Comparison of ENCODE assay signal across 18 cellular contexts in the genomic region with DNA sequence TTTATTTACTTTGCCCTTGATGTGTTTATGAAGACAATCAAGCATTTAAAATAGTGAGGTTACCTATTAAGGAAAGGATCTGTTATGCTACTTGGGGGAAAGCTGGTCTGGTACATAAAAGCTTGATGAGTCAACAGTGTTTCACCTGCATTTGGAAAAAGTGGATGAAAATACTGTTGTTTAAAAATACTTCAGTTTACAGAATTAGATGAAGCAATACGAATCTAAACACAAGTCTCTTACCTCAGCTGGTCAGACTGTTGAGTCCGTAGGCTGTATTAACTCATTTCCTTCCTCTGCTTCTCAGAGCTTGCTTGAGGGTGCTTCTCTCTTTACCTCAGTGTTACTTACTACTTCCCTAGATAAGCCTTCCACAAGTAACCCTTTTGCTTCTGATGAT. TPM values are rescaled to one million over a fixed set of nuclear protein-coding genes. Genes with fewer than 3 reads are reported as not detected.
DNase-seq lines count a peak whose midpoint lies in the region; ATAC-seq, FAIRE-seq and TF ChIP-seq lines count a peak whose summit lies in the region.
"Had no signal": no experiment of that assay in that cellular context is flagged by ENCODE, and none has a peak within 500 bp of the region (broad histone marks: within the 10 kb centered on the region; RNA-seq: fewer than 3 reads in every experiment).

No MANE protein-coding gene starts in this region.

- peak overlapping the region in 3 of 9 donors; percentile 18 to 37 (median 36) for H3K27ac Mint-ChIP-seq in naive thymus-derived CD4-positive, alpha-beta T cell
- H3K27ac Mint-ChIP-seq: activated CD8-positive, alpha-beta T cell treated with anti-CD3 and anti-CD28 coated beads for 36 hours; activated naive CD8-positive, alpha-beta T cell treated with anti-CD3 and anti-CD28 coated beads, Interleukin-2, amount 10 ng/mL, durations not matched to agents 7 days and 5 days had no signal

- no peak for TF ChIP-seq CTCF in bronchial epithelial cell (IDR thresholded peaks at IDR 0.05; ENCODE audit: insufficient read depth, low read length, severe bottlenecking)

- H3K9me2 ChIP-seq in GM23248 (ENCODE audit: insufficient read depth): no peaks in the 10 kb centered on the region

- in situ Hi-C loops in GM23248 (cut with MboI): no loop called here

- H3K9me3 ChIP-seq in GM23248 (ENCODE audit: low read depth): no peaks in the 10 kb centered on the region
- no peaks in the 10 kb centered on the region for H3K9me3 ChIP-seq in naive thymus-derived CD4-positive, alpha-beta T cell (ENCODE audit: control insufficient read depth in 2 of 3, low read length in 3 of 3)

- intact Hi-C loops in naive thymus-derived CD4-positive, alpha-beta T cell (cut with micrococcal nuclease): no loop called here

- peaks cover 18% of the 10 kb centered on the region for H3K4me1 ChIP-seq in GM23248 (ENCODE audit: insufficient read depth)
- H3K4me1 ChIP-seq in naive thymus-derived CD4-positive, alpha-beta T cell (ENCODE audit: control insufficient read depth in 2 of 2, insufficient read depth in 2 of 2, low read length in 2 of 2): no peaks in the 10 kb centered on the region

- DNase-seq in GM23248: peak; percentile 50
- DNase-seq in NCI-H2029 (lab: John Stamatoyannopoulos, UW): peak; percentile 54
- peak; percentile 84 for DNase-seq in bronchial epithelial cell (ENCODE audit: low read depth)
- DNase-seq in naive thymus-derived CD4-positive, alpha-beta T cell: no peak
- DNase-seq in NCI-H2171 treated with DMSO at 0.1 percent for 48 hours (lab: John Stamatoyannopoulos, UW): no peak
- DNase-seq: activated CD8-positive, alpha-beta T cell treated with anti-CD3 and anti-CD28 coated beads for 36 hours; activated naive CD8-positive, alpha-beta T cell treated with anti-CD3 and anti-CD28 coated beads, Interleukin-2, amount 10 ng/mL, durations not matched to agents 7 days and 5 days; COR-L47; mesendoderm; NCI-H69; stimulated activated CD4-positive, alpha-beta T cell treated with anti-CD3 and anti-CD28 coated beads, Interleukin-4, amount 100 ng/mL, for 1 hour; T-helper 1 cell had no signal

- peaks cover 26% of the 10 kb centered on the region for H3F3A ChIP-seq in GM23248 (ENCODE audit: insufficient read depth)

- POLR2A ChIA-PET in naive thymus-derived CD4-positive, alpha-beta T cell (lab: Charles Lee): no interaction called here

- CTCF ChIA-PET in naive thymus-derived CD4-positive, alpha-beta T cell (lab: Charles Lee): interaction anchor here (0.5 kb wide), 1 partner anchor 210 kb away, joined by 3 read pairs; no protein-coding TSS in a partner anchor

- peaks cover 28% of the 10 kb centered on the region for H3K36me3 ChIP-seq in GM23248 (ENCODE audit: low read depth)
- H3K36me3 ChIP-seq in bronchial epithelial cell (ENCODE audit: control insufficient read depth, insufficient read depth, low read length): peaks cover 2% of the 10 kb centered on the region
- peaks cover 7 to 60% (median 13%) of the 10 kb centered on the region in 3 experiments for H3K36me3 ChIP-seq in naive thymus-derived CD4-positive, alpha-beta T cell (ENCODE audit: control insufficient read depth in 2 of 3, insufficient read depth in 3 of 3, low read length in 3 of 3)

- peak overlapping the region; percentile 17 for H3K4me2 ChIP-seq in GM23248 (ENCODE audit: unreplicated experiment)
- H3K4me2 ChIP-seq: hepatocyte had no signal

- peak; percentile 40 for ATAC-seq in naive thymus-derived CD4-positive, alpha-beta T cell
- ATAC-seq in HG03159 (IDR thresholded peaks at IDR 0.05; ENCODE audit: unreplicated experiment): no peak
- no peak for ATAC-seq in HG03457 (IDR thresholded peaks at IDR 0.05; ENCODE audit: unreplicated experiment)
- ATAC-seq: activated CD8-positive, alpha-beta T cell treated with anti-CD3 and anti-CD28 coated beads for 36 hours had no signal

- peak overlapping the region; percentile 43 for H3K27ac ChIP-seq in GM23248
- H3K27ac ChIP-seq in naive thymus-derived CD4-positive, alpha-beta T cell (ENCODE audit: low read depth, low read length): no peak overlapping the region
- H3K27ac ChIP-seq: hepatocyte had no signal

- H3K4me3 Mint-ChIP-seq in naive thymus-derived CD4-positive, alpha-beta T cell: peak overlapping the region in 1 of 10 donors; percentile 12
- H3K4me3 Mint-ChIP-seq: activated CD8-positive, alpha-beta T cell treated with anti-CD3 and anti-CD28 coated beads for 36 hours; activated naive CD8-positive, alpha-beta T cell treated with anti-CD3 and anti-CD28 coated beads, Interleukin-2, amount 10 ng/mL, durations not matched to agents 7 days and 5 days; stimulated activated naive CD8-positive, alpha-beta T cell treated with anti-CD3 and anti-CD28 coated beads, Interleukin-15, Interleukin-2, amounts not matched to agents 100 ng/mL and 50 ng/mL, for 24 hours had no signal

- H3K9ac ChIP-seq in GM23248: no peak overlapping the region

- H3K79me2 ChIP-seq in GM23248 (ENCODE audit: insufficient read depth): peaks cover 11% of the 10 kb centered on the region; the same call in 1 of the 2 replicates
- H3K79me2 ChIP-seq: hepatocyte had no signal

- no peaks in the 10 kb centered on the region for H3K27me3 Mint-ChIP-seq in naive thymus-derived CD4-positive, alpha-beta T cell
- H3K27me3 Mint-ChIP-seq: activated CD8-positive, alpha-beta T cell treated with anti-CD3 and anti-CD28 coated beads for 36 hours; activated naive CD8-positive, alpha-beta T cell treated with anti-CD3 and anti-CD28 coated beads, Interleukin-2, amount 10 ng/mL, durations not matched to agents 7 days and 5 days; stimulated activated naive CD8-positive, alpha-beta T cell treated with anti-CD3 and anti-CD28 coated beads, Interleukin-15, Interleukin-2, amounts not matched to agents 100 ng/mL and 50 ng/mL, for 24 hours had no signal

- H3K27me3 ChIP-seq in GM23248 (replicated peaks; ENCODE audit: insufficient read depth): no peaks in the 10 kb centered on the region
- H3K27me3 ChIP-seq in bronchial epithelial cell (ENCODE audit: control insufficient read depth, insufficient read depth, low read length): no peaks in the 10 kb centered on the region
- H3K27me3 ChIP-seq in naive thymus-derived CD4-positive, alpha-beta T cell (ENCODE audit: control insufficient read depth in 2 of 2, insufficient read depth in 2 of 2, low read length in 2 of 2): no peaks in the 10 kb centered on the region
- H3K27me3 ChIP-seq: hepatocyte had no signal

- peaks cover 27 to 50% (median 35%) of the 10 kb centered on the region in 5 donors for H3K36me3 Mint-ChIP-seq in naive thymus-derived CD4-positive, alpha-beta T cell

- H3K9me3 Mint-ChIP-seq in naive thymus-derived CD4-positive, alpha-beta T cell: no peaks in the 10 kb centered on the region
- H3K9me3 Mint-ChIP-seq: activated CD8-positive, alpha-beta T cell treated with anti-CD3 and anti-CD28 coated beads for 36 hours; activated naive CD8-positive, alpha-beta T cell treated with anti-CD3 and anti-CD28 coated beads, Interleukin-2, amount 10 ng/mL, durations not matched to agents 7 days and 5 days; stimulated activated naive CD8-positive, alpha-beta T cell treated with anti-CD3 and anti-CD28 coated beads, Interleukin-15, Interleukin-2, amounts not matched to agents 100 ng/mL and 50 ng/mL, for 24 hours had no signal

- H3K4me1 Mint-ChIP-seq in naive thymus-derived CD4-positive, alpha-beta T cell: peaks cover 0 to 17% (median 6%) of the 10 kb centered on the region in 7 donors

- no peak overlapping the region for H3K4me3 ChIP-seq in GM23248
- no peak overlapping the region for H3K4me3 ChIP-seq in bronchial epithelial cell (ENCODE audit: low read depth, low read length)
- no peak overlapping the region for H3K4me3 ChIP-seq in naive thymus-derived CD4-positive, alpha-beta T cell (ENCODE audit: low read length)
- H3K4me3 ChIP-seq: hepatocyte had no signal

- WGBS in GM23248 (ENCODE audit: low coverage in 1 of 2, low lambda C conversion rate in 2 of 2, missing lambda C conversion rate in 2 of 2), 2 experiments: 32 to 34% methylated on average over 2 of the region's 2 CpGs

- H4K20me1 ChIP-seq in GM23248 (ENCODE audit: insufficient read depth): no peaks in the 10 kb centered on the region

- no peak overlapping the region for H2AFZ ChIP-seq in GM23248
- H2AFZ ChIP-seq: hepatocyte had no signal

- no peak for FAIRE-seq in bronchial epithelial cell (lab: Jason Lieb, UNC)

RNA-seq across cellular contexts. Expression of a gene that starts 36.1 kb away (rescaled TPM):
- total RNA-seq in GM23248 (2014; rRNA removed; shearing (Covaris generic)): not detected in 2 replicates
- polyA plus RNA-seq in GM23248 (2016; fragmentation: Nextera tagmentation; extraction: Ambion mirVana): not detected in 2 replicates
- not detected in 2 replicates for total RNA-seq in bronchial epithelial cell
- not detected for total RNA-seq in naive thymus-derived CD4-positive, alpha-beta T cell
- polyA plus RNA-seq in naive thymus-derived CD4-positive, alpha-beta T cell: not detected
- total RNA-seq: activated CD8-positive, alpha-beta T cell treated with anti-CD3 and anti-CD28 coated beads for 36 hours; activated naive CD8-positive, alpha-beta T cell treated with anti-CD3 and anti-CD28 coated beads, Interleukin-2, amount 10 ng/mL, durations not matched to agents 7 days and 5 days; dermis microvascular lymphatic vessel endothelial cell; hepatocyte; posterior vena cava had no signal
- polyA plus RNA-seq: hepatocyte had no signal

RNA-seq across cellular contexts. Expression of a gene that starts 58.1 kb away (rescaled TPM):
- total RNA-seq in GM23248 (2014; rRNA removed; shearing (Covaris generic)): 78.9 and 80.9 TPM in 2 replicates
- 54.3 and 55.0 TPM in 2 replicates for polyA plus RNA-seq in GM23248 (2016; fragmentation: Nextera tagmentation; extraction: Ambion mirVana)
- total RNA-seq in bronchial epithelial cell: 63.0 and 78.2 TPM in 2 replicates
- 10 to 100 TPM; 51.7 to 71.0 (median 56.5) TPM for total RNA-seq in naive thymus-derived CD4-positive, alpha-beta T cell
- 10 to 100 TPM; 70.9 to 83.2 TPM for polyA plus RNA-seq in naive thymus-derived CD4-positive, alpha-beta T cell

Comparison
In these comparisons a context has a peak if more than half of its experiments do, and no peak if none do; other contexts are left out.
1. DNase-seq: peak in GM23248 (single experiment), NCI-H2029 (single experiment) and bronchial epithelial cell (single experiment); none in naive thymus-derived CD4-positive, alpha-beta T cell (0 of 9) and NCI-H2171 treated with DMSO at 0.1 percent for 48 hours (single experiment).